In the genomic region with DNA sequence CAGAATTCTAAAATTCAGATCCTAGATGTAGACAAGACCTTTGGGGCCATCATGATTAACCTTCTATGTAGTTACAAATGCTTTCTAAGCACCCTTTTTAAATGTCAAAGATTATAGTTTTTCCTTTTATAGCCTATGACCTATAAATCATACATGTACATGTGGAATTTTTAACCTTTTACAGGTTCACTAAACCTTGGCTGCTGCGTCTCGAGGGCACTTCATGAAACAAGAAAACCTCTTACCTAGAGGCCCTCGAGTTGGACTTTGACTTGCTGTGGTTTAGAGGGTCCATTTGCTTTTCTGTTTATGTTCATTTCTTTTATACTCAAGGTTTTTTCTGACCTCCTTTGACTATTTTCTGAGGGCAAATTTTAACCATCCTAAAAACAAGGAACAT, we compare ENCODE assay signal across 22 cellular contexts.
A peak's percentile ranks its signal among the peaks of the same experiment; 100 is the strongest.
DNase-seq lines count a peak whose midpoint lies in the region; ATAC-seq and TF ChIP-seq lines count a peak whose summit lies in the region.
"Had no signal": no experiment of that assay in that cellular context is flagged by ENCODE, and none has a peak within 500 bp of the region (broad histone marks: within the 10 kb centered on the region; RNA-seq: fewer than 3 reads in every experiment).

No MANE protein-coding gene starts in this region.

- no peaks in the 10 kb centered on the region for H3K36me3 ChIP-seq in RWPE2 (ENCODE audit: low read depth)
- H3K36me3 ChIP-seq in transverse colon = no peaks in the 10 kb centered on the region
- H3K36me3 ChIP-seq: BLaER1, MG63 had no signal

- H3K27me3 ChIP-seq in RWPE2 (ENCODE audit: insufficient read depth, poor library complexity, severe bottlenecking) (no peaks in the 10 kb centered on the region), transverse colon (no peaks in the 10 kb centered on the region)
- H3K27me3 ChIP-seq: BLaER1, MG63 had no signal

- WGBS in transverse colon (ENCODE audit: low coverage in 1 of 2), 2 donors = 40 to 78% methylated on average over 2 to 3 of the region's 3 CpGs
- 69 to 71% methylated on average over 3 of the region's 3 CpGs for WGBS in lower leg skin, 2 donors

- peaks cover 7% of the 10 kb centered on the region for H3K4me1 ChIP-seq in RWPE2 (ENCODE audit: insufficient read depth, poor library complexity, severe bottlenecking)
- peaks cover 9 to 22% (median 14%) of the 10 kb centered on the region in 4 donors for H3K4me1 ChIP-seq in transverse colon
- H3K4me1 ChIP-seq: BLaER1 had no signal

- DNase-seq in NCI-H1092 treated with DMSO at 0.1 percent for 48 hours (lab: John Stamatoyannopoulos, UW) (peak; percentile 10), NCI-H1092 (lab: John Stamatoyannopoulos, UW) (no peak), RWPE2 (ENCODE audit: low spot score) (no peak), transverse colon (peak; percentile 16), endothelial cell (ENCODE audit: low spot score) (no peak), SHP77 (lab: John Stamatoyannopoulos, UW) (no peak), lower leg skin (ENCODE audit: low spot score in 2 of 2) (no peak)
- DNase-seq: ACHN; CD4-positive, alpha-beta T cell; COR-L47; DND-41; H7; Kasumi-1; NCI-H1436; NCI-H187 treated with DMSO at 0.1 percent for 48 hours; NCI-H82 had no signal

- intact Hi-C loops in transverse colon (cut with DNase I; ENCODE audit: low total_unique reads) = no loop called here
- intact Hi-C loops in lower leg skin (cut with DNase I; ENCODE audit: low total_unique reads) = no loop called here

- TF ChIP-seq CTCF in RWPE2 (IDR thresholded peaks at IDR 0.05; ENCODE audit: poor library complexity, severe bottlenecking) = no peak
- TF ChIP-seq CTCF in nephron (IDR thresholded peaks at IDR 0.05; ENCODE audit: unreplicated experiment in 3 of 3) = no peak
- no peak for TF ChIP-seq CTCF in transverse colon (IDR thresholded peaks at IDR 0.05)
- no peak for TF ChIP-seq CTCF in endothelial cell (IDR thresholded peaks at IDR 0.05; ENCODE audit: unreplicated experiment)
- no peak for TF ChIP-seq CTCF in lower leg skin (IDR thresholded peaks at IDR 0.05)

- no peaks in the 10 kb centered on the region for H3K36me3 Mint-ChIP-seq in nephron (ENCODE audit: low read depth)
- H3K36me3 Mint-ChIP-seq in endothelial cell (ENCODE audit: low read depth, unreplicated experiment) = no peaks in the 10 kb centered on the region

- H3K27ac Mint-ChIP-seq in nephron = peak overlapping the region; percentile 57 to 62 (median 59)
- no peak overlapping the region for H3K27ac Mint-ChIP-seq in endothelial cell (ENCODE audit: unreplicated experiment)
- H3K27ac Mint-ChIP-seq: CD4-positive, alpha-beta T cell; HFFc6 had no signal

- H3K27ac ChIP-seq in RWPE2 (ENCODE audit: poor library complexity, severe bottlenecking) = peak overlapping the region; percentile 19
- peak overlapping the region; percentile 61 to 68 (median 64) for H3K27ac ChIP-seq in transverse colon
- H3K27ac ChIP-seq: 22Rv1, BLaER1 had no signal

- TF ChIP-seq POLR2A in transverse colon (IDR thresholded peaks at IDR 0.05) = no peak
- TF ChIP-seq POLR2A in lower leg skin (IDR thresholded peaks at IDR 0.05) = no peak

- TF ChIP-seq EP300 in transverse colon (IDR thresholded peaks at IDR 0.05; ENCODE audit: low read depth) = no peak

- no peaks in the 10 kb centered on the region for H3K9me3 ChIP-seq in RWPE2 (ENCODE audit: severe bottlenecking)
- no peaks in the 10 kb centered on the region for H3K9me3 ChIP-seq in transverse colon
- H3K9me3 ChIP-seq: BLaER1, MG63 had no signal

- H3K4me3 Mint-ChIP-seq in nephron (no peak overlapping the region), endothelial cell (ENCODE audit: unreplicated experiment) (no peak overlapping the region)
- H3K4me3 Mint-ChIP-seq: CD4-positive, alpha-beta T cell; HFFc6 had no signal

- no peak overlapping the region for H3K4me3 ChIP-seq in RWPE2 (ENCODE audit: severe bottlenecking)
- H3K4me3 ChIP-seq in transverse colon = no peak overlapping the region
- no peak overlapping the region for H3K4me3 ChIP-seq in lower leg skin (ENCODE audit: low read depth, poor library complexity, severe bottlenecking)
- H3K4me3 ChIP-seq: BLaER1, GM12878, MG63 had no signal

- in situ Hi-C loops in transverse colon (cut with MboI; ENCODE audit: low pct_ligation_motif_present in 1 of 4, low pct_unique_long_range_greater_than_20kb in 1 of 4, low sequenced_read_pairs in 3 of 4) = no loop called here

- no peaks in the 10 kb centered on the region for H3K27me3 Mint-ChIP-seq in nephron (ENCODE audit: low read depth)
- peaks cover 5% of the 10 kb centered on the region for H3K27me3 Mint-ChIP-seq in endothelial cell (ENCODE audit: unreplicated experiment)
- H3K27me3 Mint-ChIP-seq: CD4-positive, alpha-beta T cell had no signal

- no peak for ATAC-seq in RWPE2 (ENCODE audit: low read depth)
- ATAC-seq: GM12878 had no signal

- H3K4me1 Mint-ChIP-seq in nephron (peaks cover 18% of the 10 kb centered on the region), endothelial cell (ENCODE audit: unreplicated experiment) (no peaks in the 10 kb centered on the region)

- H3K9me3 Mint-ChIP-seq in nephron = no peaks in the 10 kb centered on the region
- H3K9me3 Mint-ChIP-seq in endothelial cell (ENCODE audit: unreplicated experiment) = no peaks in the 10 kb centered on the region
- H3K9me3 Mint-ChIP-seq: CD4-positive, alpha-beta T cell; HFFc6 had no signal

Comparison
In these comparisons a context has a peak if more than half of its experiments do, and no peak if none do; other contexts are left out.
1. DNase-seq: peak in NCI-H1092 treated with DMSO at 0.1 percent for 48 hours (single experiment) and transverse colon (single experiment); none in NCI-H1092 (single experiment), RWPE2 (single experiment), endothelial cell (single experiment), SHP77 (0 of 2) and lower leg skin (0 of 2).